Comparison of ENCODE assay signal across 1 cellular context in genomic region chr20:5950271-5951031, GRCh38.
TF ChIP-seq lines count a peak whose summit lies in the region.

Gene MCM8 (plus strand): TSS chr20:5950652. CDS start chr20:5952016, 1,364 bp downstream.
A gene with protein sequence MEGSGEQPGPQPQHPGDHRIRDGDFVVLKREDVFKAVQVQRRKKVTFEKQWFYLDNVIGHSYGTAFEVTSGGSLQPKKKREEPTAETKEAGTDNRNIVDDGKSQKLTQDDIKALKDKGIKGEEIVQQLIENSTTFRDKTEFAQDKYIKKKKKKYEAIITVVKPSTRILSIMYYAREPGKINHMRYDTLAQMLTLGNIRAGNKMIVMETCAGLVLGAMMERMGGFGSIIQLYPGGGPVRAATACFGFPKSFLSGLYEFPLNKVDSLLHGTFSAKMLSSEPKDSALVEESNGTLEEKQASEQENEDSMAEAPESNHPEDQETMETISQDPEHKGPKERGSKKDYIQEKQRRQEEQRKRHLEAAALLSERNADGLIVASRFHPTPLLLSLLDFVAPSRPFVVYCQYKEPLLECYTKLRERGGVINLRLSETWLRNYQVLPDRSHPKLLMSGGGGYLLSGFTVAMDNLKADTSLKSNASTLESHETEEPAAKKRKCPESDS (minus strand): TSS chr20:5950533. CDS start chr20:5950405, 128 bp downstream.

TF ChIP-seq in HEK293, 187 proteins besides CTCF, POLR2A, EP300 and RAD21 (continued from another document and continues in another):
- TF ChIP-seq WT1 (tag by site-specific recombination; IDR thresholded peaks at IDR 0.05) = no peak
- peak; percentile 39; the same call in 1 of the 2 replicates for TF ChIP-seq ZBTB17 (tag by site-specific recombination; IDR thresholded peaks at IDR 0.05)
- no peak for TF ChIP-seq MEIS1 (CRISPR knock-in tag; IDR thresholded peaks at IDR 0.05; ENCODE audit: borderline replicate concordance)
- no peak for TF ChIP-seq IKZF3 (tag by site-specific recombination; IDR thresholded peaks at IDR 0.05)
- peak; percentile 85 for TF ChIP-seq ZNF692 (tag by site-specific recombination; IDR thresholded peaks at IDR 0.05)
- no peak for TF ChIP-seq ZNF654 (tag by site-specific recombination; IDR thresholded peaks at IDR 0.05; ENCODE audit: low read depth)
- TF ChIP-seq ZFP3 (tag by site-specific recombination; IDR thresholded peaks at IDR 0.05; ENCODE audit: low read depth) = no peak
- TF ChIP-seq ZSCAN16 (tag by site-specific recombination; IDR thresholded peaks at IDR 0.05) = no peak
- TF ChIP-seq ZNF140 (tag by site-specific recombination; IDR thresholded peaks at IDR 0.05) = no peak
- no peak for TF ChIP-seq ZNF747 (tag by site-specific recombination; IDR thresholded peaks at IDR 0.05)
- TF ChIP-seq ZBTB26 (tag by site-specific recombination; optimal IDR thresholded peaks at IDR 0.05) = peak; percentile 8
- TF ChIP-seq, protein P1, sequence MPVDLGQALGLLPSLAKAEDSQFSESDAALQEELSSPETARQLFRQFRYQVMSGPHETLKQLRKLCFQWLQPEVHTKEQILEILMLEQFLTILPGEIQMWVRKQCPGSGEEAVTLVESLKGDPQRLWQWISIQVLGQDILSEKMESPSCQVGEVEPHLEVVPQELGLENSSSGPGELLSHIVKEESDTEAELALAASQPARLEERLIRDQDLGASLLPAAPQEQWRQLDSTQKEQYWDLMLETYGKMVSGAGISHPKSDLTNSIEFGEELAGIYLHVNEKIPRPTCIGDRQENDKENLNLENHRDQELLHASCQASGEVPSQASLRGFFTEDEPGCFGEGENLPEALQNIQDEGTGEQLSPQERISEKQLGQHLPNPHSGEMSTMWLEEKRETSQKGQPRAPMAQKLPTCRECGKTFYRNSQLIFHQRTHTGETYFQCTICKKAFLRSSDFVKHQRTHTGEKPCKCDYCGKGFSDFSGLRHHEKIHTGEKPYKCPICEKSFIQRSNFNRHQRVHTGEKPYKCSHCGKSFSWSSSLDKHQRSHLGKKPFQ (tag by site-specific recombination; IDR thresholded peaks at IDR 0.05) = no peak
- TF ChIP-seq ZNF560 (tag by site-specific recombination; IDR thresholded peaks at IDR 0.05; ENCODE audit: borderline replicate concordance) = no peak
- no peak for TF ChIP-seq ZNF426 (tag by site-specific recombination; IDR thresholded peaks at IDR 0.05)
- no peak for TF ChIP-seq ZNF776 (tag by site-specific recombination; IDR thresholded peaks at IDR 0.05; ENCODE audit: borderline replicate concordance)
- TF ChIP-seq ZNF292 (tag by site-specific recombination; IDR thresholded peaks at IDR 0.05; ENCODE audit: borderline replicate concordance, low read depth) = no peak
- TF ChIP-seq ZNF112 (tag by site-specific recombination; IDR thresholded peaks at IDR 0.05) = no peak
- TF ChIP-seq ZNF324 (tag by site-specific recombination; IDR thresholded peaks at IDR 0.05) = no peak
- TF ChIP-seq GFI1B (tag by site-specific recombination; IDR thresholded peaks at IDR 0.05) = no peak
- no peak for TF ChIP-seq ZNF157 (tag by site-specific recombination; IDR thresholded peaks at IDR 0.05)
- TF ChIP-seq ZNF639 (tag by site-specific recombination; IDR thresholded peaks at IDR 0.05) = no peak
- no peak for TF ChIP-seq HOXA7 (CRISPR knock-in tag; IDR thresholded peaks at IDR 0.05; ENCODE audit: borderline replicate concordance)
- TF ChIP-seq, protein P2, sequence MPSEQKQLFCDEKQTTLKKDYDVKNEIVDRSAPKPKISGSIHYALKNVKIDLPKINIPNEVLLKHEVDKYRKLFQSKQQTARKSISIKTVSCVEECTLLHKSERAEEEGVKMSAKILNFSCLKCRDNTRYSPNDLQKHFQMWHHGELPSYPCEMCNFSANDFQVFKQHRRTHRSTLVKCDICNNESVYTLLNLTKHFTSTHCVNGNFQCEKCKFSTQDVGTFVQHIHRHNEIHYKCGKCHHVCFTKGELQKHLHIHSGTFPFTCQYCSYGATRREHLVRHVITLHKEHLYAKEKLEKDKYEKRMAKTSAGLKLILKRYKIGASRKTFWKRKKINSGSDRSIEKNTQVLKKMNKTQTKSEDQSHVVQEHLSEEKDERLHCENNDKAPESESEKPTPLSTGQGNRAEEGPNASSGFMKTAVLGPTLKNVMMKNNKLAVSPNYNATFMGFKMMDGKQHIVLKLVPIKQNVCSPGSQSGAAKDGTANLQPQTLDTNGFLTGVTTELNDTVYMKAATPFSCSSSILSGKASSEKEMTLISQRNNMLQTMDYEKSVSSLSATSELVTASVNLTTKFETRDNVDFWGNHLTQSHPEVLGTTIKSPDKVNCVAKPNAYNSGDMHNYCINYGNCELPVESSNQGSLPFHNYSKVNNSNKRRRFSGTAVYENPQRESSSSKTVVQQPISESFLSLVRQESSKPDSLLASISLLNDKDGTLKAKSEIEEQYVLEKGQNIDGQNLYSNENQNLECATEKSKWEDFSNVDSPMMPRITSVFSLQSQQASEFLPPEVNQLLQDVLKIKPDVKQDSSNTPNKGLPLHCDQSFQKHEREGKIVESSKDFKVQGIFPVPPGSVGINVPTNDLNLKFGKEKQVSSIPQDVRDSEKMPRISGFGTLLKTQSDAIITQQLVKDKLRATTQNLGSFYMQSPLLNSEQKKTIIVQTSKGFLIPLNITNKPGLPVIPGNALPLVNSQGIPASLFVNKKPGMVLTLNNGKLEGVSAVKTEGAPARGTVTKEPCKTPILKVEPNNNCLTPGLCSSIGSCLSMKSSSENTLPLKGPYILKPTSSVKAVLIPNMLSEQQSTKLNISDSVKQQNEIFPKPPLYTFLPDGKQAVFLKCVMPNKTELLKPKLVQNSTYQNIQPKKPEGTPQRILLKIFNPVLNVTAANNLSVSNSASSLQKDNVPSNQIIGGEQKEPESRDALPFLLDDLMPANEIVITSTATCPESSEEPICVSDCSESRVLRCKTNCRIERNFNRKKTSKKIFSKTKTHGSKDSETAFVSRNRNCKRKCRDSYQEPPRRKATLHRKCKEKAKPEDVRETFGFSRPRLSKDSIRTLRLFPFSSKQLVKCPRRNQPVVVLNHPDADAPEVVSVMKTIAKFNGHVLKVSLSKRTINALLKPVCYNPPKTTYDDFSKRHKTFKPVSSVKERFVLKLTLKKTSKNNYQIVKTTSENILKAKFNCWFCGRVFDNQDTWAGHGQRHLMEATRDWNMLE (tag by site-specific recombination; conservative IDR thresholded peaks at IDR 0.05; ENCODE audit: low read depth) = peak; percentile 77
- no peak for TF ChIP-seq ZNF239 (tag by site-specific recombination; IDR thresholded peaks at IDR 0.05)
- no peak for TF ChIP-seq ZNF26 (tag by site-specific recombination; IDR thresholded peaks at IDR 0.05)
- 0 out of 2 replicates have a peak, but pooled peaks have one; percentile 17 for TF ChIP-seq ZEB2 (tag by site-specific recombination; IDR thresholded peaks at IDR 0.05)
- TF ChIP-seq MZF1 (tag by site-specific recombination; IDR thresholded peaks at IDR 0.05; ENCODE audit: borderline replicate concordance) = no peak
- TF ChIP-seq REPIN1 (tag by site-specific recombination; IDR thresholded peaks at IDR 0.05; ENCODE audit: low read depth) = no peak
- TF ChIP-seq, protein P3, sequence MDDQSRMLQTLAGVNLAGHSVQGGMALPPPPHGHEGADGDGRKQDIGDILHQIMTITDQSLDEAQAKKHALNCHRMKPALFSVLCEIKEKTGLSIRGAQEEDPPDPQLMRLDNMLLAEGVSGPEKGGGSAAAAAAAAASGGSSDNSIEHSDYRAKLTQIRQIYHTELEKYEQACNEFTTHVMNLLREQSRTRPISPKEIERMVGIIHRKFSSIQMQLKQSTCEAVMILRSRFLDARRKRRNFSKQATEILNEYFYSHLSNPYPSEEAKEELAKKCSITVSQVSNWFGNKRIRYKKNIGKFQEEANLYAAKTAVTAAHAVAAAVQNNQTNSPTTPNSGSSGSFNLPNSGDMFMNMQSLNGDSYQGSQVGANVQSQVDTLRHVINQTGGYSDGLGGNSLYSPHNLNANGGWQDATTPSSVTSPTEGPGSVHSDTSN (CRISPR knock-in tag; IDR thresholded peaks at IDR 0.05) = no peak
- no peak for TF ChIP-seq BCL11A (tag by site-specific recombination; IDR thresholded peaks at IDR 0.05; ENCODE audit: low read depth)
- TF ChIP-seq YY2 (tag by site-specific recombination; IDR thresholded peaks at IDR 0.05) = 0 out of 2 replicates have a peak, but pooled peaks have one; percentile 12
- TF ChIP-seq ZNF670 (tag by site-specific recombination; IDR thresholded peaks at IDR 0.05; ENCODE audit: low read depth) = no peak
- TF ChIP-seq ZBTB6 (tag by site-specific recombination; IDR thresholded peaks at IDR 0.05) = no peak
- TF ChIP-seq KLF16 (tag by site-specific recombination; IDR thresholded peaks at IDR 0.05) = no peak
- no peak for TF ChIP-seq ZNF184 (tag by site-specific recombination; IDR thresholded peaks at IDR 0.05)
- no peak for TF ChIP-seq ZNF792 (tag by site-specific recombination; IDR thresholded peaks at IDR 0.05)
- no peak for TF ChIP-seq ZNF580 (tag by site-specific recombination; IDR thresholded peaks at IDR 0.05)
- no peak for TF ChIP-seq ZNF830 (tag by site-specific recombination; IDR thresholded peaks at IDR 0.05; ENCODE audit: low read depth)
- no peak for TF ChIP-seq ZNF10 (tag by site-specific recombination; IDR thresholded peaks at IDR 0.05)
- no peak for TF ChIP-seq ZNF248 (tag by site-specific recombination; IDR thresholded peaks at IDR 0.05)
- no peak for TF ChIP-seq ZNF133 (tag by site-specific recombination; IDR thresholded peaks at IDR 0.05)
- TF ChIP-seq, protein P4, sequence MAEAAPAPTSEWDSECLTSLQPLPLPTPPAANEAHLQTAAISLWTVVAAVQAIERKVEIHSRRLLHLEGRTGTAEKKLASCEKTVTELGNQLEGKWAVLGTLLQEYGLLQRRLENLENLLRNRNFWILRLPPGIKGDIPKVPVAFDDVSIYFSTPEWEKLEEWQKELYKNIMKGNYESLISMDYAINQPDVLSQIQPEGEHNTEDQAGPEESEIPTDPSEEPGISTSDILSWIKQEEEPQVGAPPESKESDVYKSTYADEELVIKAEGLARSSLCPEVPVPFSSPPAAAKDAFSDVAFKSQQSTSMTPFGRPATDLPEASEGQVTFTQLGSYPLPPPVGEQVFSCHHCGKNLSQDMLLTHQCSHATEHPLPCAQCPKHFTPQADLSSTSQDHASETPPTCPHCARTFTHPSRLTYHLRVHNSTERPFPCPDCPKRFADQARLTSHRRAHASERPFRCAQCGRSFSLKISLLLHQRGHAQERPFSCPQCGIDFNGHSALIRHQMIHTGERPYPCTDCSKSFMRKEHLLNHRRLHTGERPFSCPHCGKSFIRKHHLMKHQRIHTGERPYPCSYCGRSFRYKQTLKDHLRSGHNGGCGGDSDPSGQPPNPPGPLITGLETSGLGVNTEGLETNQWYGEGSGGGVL (tag by site-specific recombination; IDR thresholded peaks at IDR 0.05) = no peak
